Comparison of ENCODE assay signal across 8 cellular contexts in the genomic region with DNA sequence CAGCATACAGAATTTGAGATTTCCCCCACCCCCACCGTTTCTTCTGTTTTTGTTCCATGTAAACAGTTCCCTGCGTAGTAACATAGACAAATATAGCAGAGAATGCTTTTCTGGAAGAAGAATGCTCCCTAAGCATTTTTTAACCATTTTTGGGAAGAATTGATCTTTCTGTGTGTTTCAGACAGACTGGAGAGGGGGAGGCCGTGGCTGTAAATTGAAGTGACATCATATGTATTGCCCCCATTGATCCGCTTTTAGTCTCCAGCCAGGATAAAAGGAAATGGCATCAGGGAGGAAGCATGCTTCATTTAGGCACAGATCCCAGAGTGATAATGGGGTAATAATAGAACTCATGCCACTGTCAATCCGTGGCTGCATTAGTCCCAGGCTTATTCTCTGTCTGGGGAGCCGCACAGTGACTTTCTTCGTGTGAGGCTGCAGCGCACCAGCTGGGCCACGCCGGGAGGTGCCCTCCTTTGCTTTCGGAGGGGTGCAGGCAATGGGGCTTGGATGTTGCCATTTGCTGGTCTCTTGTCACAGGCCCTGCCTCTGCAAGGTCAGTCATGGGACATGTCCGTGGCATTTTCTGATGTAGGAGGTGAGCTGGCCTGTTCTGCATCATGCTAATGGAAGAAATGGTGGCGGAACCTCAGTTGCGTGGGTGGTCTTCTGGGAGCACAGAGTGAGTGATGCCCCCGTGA.
DNase-seq lines count a peak whose midpoint lies in the region; ATAC-seq and TF ChIP-seq lines count a peak whose summit lies in the region.

No MANE protein-coding gene starts in this region.

- peak overlapping the region; percentile 30 to 32 for H3K4me3 ChIP-seq in vagina

- ATAC-seq in HG02642 (IDR thresholded peaks at IDR 0.05; ENCODE audit: poor library complexity, unreplicated experiment), result no peak

- intact Hi-C loops in vagina (cut with DNase I), result loop anchor here (2.0 to 10.0 kb wide), 2 partner anchors 17 to 51 kb away; no protein-coding TSS in a partner anchor

- H3K9me3 ChIP-seq in vagina, result no peaks in the 10 kb centered on the region

- H3K27me3 ChIP-seq in vagina, result no peaks in the 10 kb centered on the region

- TF ChIP-seq CTCF in vagina (IDR thresholded peaks at IDR 0.05), result no peak

- peaks cover 0 to 8% of the 10 kb centered on the region in 2 donors for H3K36me3 ChIP-seq in vagina

- no peak for TF ChIP-seq POLR2A in vagina (IDR thresholded peaks at IDR 0.05)

- peak; percentile 40 for DNase-seq in NCI-H345 (lab: John Stamatoyannopoulos, UW)
- DNase-seq in NCI-H345 treated with DMSO at 0.1 percent for 48 hours (lab: John Stamatoyannopoulos, UW; ENCODE audit: unreplicated experiment), result no peak
- no peak for DNase-seq in epithelial cell of prostate (ENCODE audit: low read depth, low spot score)
- peak; percentile 59 for DNase-seq in midbrain (lab: John Stamatoyannopoulos, UW)
- peak in 1 of 2 donors; percentile 49 for DNase-seq in vagina (ENCODE audit: extremely low spot score in 2 of 2)
- no peak for DNase-seq in T1000 (lab: John Stamatoyannopoulos, UW)
- no peak for DNase-seq in activated CD8-positive, alpha-beta memory T cell treated with anti-CD3 and anti-CD28 coated beads, Interleukin-2, amount 50 U/mL, for 48 hours

- H3K27ac ChIP-seq in epithelial cell of prostate, result peak overlapping the region; percentile 76
- peak overlapping the region; percentile 95 for H3K27ac ChIP-seq in vagina

- peaks cover 85% of the 10 kb centered on the region for H3K4me1 ChIP-seq in vagina

Comparison
In these comparisons a context has a peak if more than half of its experiments do, and no peak if none do; other contexts are left out.
1. DNase-seq: peak in NCI-H345 (single experiment) and midbrain (single experiment); none in NCI-H345 treated with DMSO at 0.1 percent for 48 hours (single experiment), epithelial cell of prostate (single experiment), T1000 (single experiment) and activated CD8-positive, alpha-beta memory T cell treated with anti-CD3 and anti-CD28 coated beads, Interleukin-2, amount 50 U/mL, for 48 hours (single experiment).